34 cellular contexts compared by ENCODE assay signal in the genomic region with DNA sequence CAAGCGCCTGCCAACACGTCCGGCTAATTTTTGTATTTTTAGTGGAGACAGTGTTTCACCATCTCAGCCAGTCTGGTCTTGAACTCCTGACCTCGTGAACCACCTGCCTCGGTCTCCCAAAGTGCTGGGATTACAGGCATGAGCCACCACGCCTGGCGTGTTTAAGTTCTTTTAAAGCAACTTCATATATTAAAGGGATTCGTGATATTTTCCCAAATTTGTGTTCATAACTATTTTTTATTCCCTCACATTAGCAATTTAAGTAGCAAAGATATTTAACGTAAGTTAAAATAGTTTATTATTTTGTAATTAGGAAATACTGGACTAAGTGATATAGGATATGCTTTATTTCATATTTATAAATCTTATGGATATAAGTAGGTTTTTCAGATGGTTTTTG.
"Had no signal": no experiment of that assay in that cellular context is flagged by ENCODE, and none has a peak within 500 bp of the region (broad histone marks: within the 10 kb centered on the region; RNA-seq: fewer than 3 reads in every experiment).

No MANE protein-coding gene starts in this region.

- H3K4me3 ChIP-seq: MG63 had no signal

- DNase-seq: Karpas-422, Kasumi-1, MG63, MM.1S, MV-4-11, NCI-H1048, NCI-H1092, NCI-H1092 treated with DMSO at 0.1 percent for 48 hours, NCI-H1105, NCI-H1105 treated with DMSO at 0.1 percent for 48 hours, NCI-H1417, NCI-H1417 treated with DMSO at 0.1 percent for 48 hours, NCI-H1436, NCI-H1436 treated with DMSO at 0.1 percent for 48 hours, NCI-H146, NCI-H1694, NCI-H187, NCI-H187 treated with DMSO at 0.1 percent for 48 hours, NCI-H1930, NCI-H2029, NCI-H2029 treated with DMSO at 0.1 percent for 48 hours, NCI-H2081, NCI-H2081 treated with DMSO at 0.1 percent for 48 hours, NCI-H2107, NCI-H2171, NCI-H2171 treated with DMSO at 0.1 percent for 48 hours, NCI-H2227 treated with DMSO at 0.1 percent for 48 hours, NCI-H226, NCI-H345, NCI-H446, NCI-H446 treated with DMSO at 0.1 percent for 48 hours, NCI-H510A, NCI-H510A treated with DMSO at 0.1 percent for 48 hours, NCI-H524 had no signal

- H3K27me3 ChIP-seq: MG63 had no signal

- H3K9me3 ChIP-seq: MG63 had no signal
